ENCODE assay signal across 10 cellular contexts in the genomic region with DNA sequence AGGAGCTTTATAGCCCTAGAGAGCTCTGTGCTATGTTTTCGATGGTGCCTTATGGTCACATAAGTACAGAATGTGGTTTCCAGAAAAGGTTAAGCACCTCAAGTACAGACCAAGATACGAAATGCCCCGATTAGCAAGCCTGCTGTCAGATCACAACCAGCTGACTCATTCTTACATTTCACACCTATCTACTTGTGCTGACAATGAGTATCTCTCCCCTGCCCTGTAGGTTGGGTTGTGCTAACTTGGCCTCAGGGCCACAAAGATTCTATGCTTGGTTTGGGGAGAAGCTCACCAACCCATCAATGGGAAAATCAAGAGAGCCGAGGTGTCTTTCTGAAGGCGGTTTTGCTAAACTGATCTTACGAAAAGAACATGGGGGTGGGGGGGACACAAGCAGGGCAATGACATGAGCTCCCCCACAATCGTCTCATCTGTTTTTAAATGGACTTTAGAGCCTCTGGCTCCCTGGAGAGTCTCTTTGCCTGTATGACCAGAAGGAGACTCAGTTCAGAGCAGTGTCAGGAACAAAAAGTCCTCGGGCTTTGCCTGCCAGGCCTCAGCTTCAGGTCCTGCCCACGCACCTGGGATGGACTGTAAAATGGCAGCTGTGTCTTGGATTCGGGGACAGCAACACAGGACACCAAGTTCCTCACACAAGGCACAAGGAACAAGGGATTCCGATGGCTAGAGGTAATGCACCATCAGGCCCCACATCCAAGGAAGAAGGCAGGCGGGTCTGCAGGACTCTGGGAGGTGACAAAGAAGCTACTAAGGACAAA. TPM values are rescaled to one million over a fixed set of nuclear protein-coding genes. Genes with fewer than 3 reads are reported as not detected.
DNase-seq lines count a peak whose midpoint lies in the region; ATAC-seq and TF ChIP-seq lines count a peak whose summit lies in the region.
"Had no signal": no experiment of that assay in that cellular context is flagged by ENCODE, and none has a peak within 500 bp of the region (broad histone marks: within the 10 kb centered on the region; RNA-seq: fewer than 3 reads in every experiment).

No MANE protein-coding gene starts in this region.

- peak; percentile 34 to 48 for DNase-seq in activated CD4-positive, alpha-beta T cell treated with anti-CD3 and anti-CD28 coated beads for 24 hours (ENCODE audit: low read depth in 2 of 2)
- DNase-seq in activated CD4-positive, alpha-beta T cell treated with anti-CD3 and anti-CD28 coated beads, Interleukin-2, amount 50 U/mL, for 1 hour, result no peak
- peak; percentile 68 for DNase-seq in activated naive CD8-positive, alpha-beta T cell treated with anti-CD3 and anti-CD28 coated beads for 36 hours
- DNase-seq in stimulated activated CD4-positive, alpha-beta T cell treated with anti-CD3 and anti-CD28 coated beads, Interleukin-12 subunit alpha, Interleukin-12 subunit beta, amount 100 ng/mL, for 48 hours (ENCODE audit: low read depth in 2 of 3, low spot score in 1 of 3), result peak; percentile 53 to 62 (median 59)
- DNase-seq in midbrain (lab: John Stamatoyannopoulos, UW) (no peak), SKM-1 treated with dmso at 0.1 percent for 144 hours (lab: John Stamatoyannopoulos, UW; ENCODE audit: unreplicated experiment) (no peak), Caco-2 (no peak)

- intact Hi-C loops in Caco-2 (cut with micrococcal nuclease; ENCODE audit: unreplicated experiment), result no loop called here

- peak overlapping the region; percentile 75 for H3K27ac Mint-ChIP-seq in activated naive CD8-positive, alpha-beta T cell treated with anti-CD3 and anti-CD28 coated beads for 36 hours
- no peak overlapping the region for H3K27ac Mint-ChIP-seq in Caco-2 (ENCODE audit: unreplicated experiment)

- H3K36me3 ChIP-seq in Caco-2 (ENCODE audit: control insufficient read depth, insufficient read depth, low read length), result no peaks in the 10 kb centered on the region
- H3K36me3 ChIP-seq: SJSA1 had no signal

- H3K4me1 Mint-ChIP-seq in activated naive CD8-positive, alpha-beta T cell treated with anti-CD3 and anti-CD28 coated beads for 36 hours, result peaks cover 65% of the 10 kb centered on the region
- no peaks in the 10 kb centered on the region for H3K4me1 Mint-ChIP-seq in Caco-2 (ENCODE audit: low read depth, unreplicated experiment)

- POLR2A ChIA-PET in Caco-2 (lab: Charles Lee), result no interaction called here

- H3K9me3 Mint-ChIP-seq in activated naive CD8-positive, alpha-beta T cell treated with anti-CD3 and anti-CD28 coated beads for 36 hours, result no peaks in the 10 kb centered on the region
- H3K9me3 Mint-ChIP-seq in Caco-2 (ENCODE audit: unreplicated experiment), result no peaks in the 10 kb centered on the region

- no peaks in the 10 kb centered on the region for H3K9me3 ChIP-seq in Caco-2
- H3K9me3 ChIP-seq: A549, SJSA1 had no signal

- CTCF ChIA-PET in Caco-2 (lab: Charles Lee), result no interaction called here

- no TSS peak for BruUV-seq in Caco-2 (replicated peaks; lab: Mats Ljungman, UMichigan)

- H3K36me3 Mint-ChIP-seq in activated naive CD8-positive, alpha-beta T cell treated with anti-CD3 and anti-CD28 coated beads for 36 hours, result peaks cover 15% of the 10 kb centered on the region
- no peaks in the 10 kb centered on the region for H3K36me3 Mint-ChIP-seq in Caco-2 (ENCODE audit: insufficient read depth, unreplicated experiment)

- no peaks in the 10 kb centered on the region for H3K4me1 ChIP-seq in Caco-2
- H3K4me1 ChIP-seq: A549, SJSA1 had no signal

- no peak overlapping the region for H3K4me3 ChIP-seq in Caco-2 (ENCODE audit: low read depth, low read length)
- H3K4me3 ChIP-seq: A549, SJSA1 had no signal

- no peak overlapping the region for H3K4me3 Mint-ChIP-seq in activated naive CD8-positive, alpha-beta T cell treated with anti-CD3 and anti-CD28 coated beads for 36 hours
- no peak overlapping the region for H3K4me3 Mint-ChIP-seq in Caco-2 (ENCODE audit: unreplicated experiment)

- no peaks in the 10 kb centered on the region for H3K27me3 ChIP-seq in Caco-2 (replicated peaks; ENCODE audit: control insufficient read depth, insufficient read depth, low read length)
- H3K27me3 ChIP-seq: SJSA1 had no signal

- ATAC-seq in HG03460 (IDR thresholded peaks at IDR 0.05; ENCODE audit: unreplicated experiment), result peak; percentile 90
- ATAC-seq: A549 had no signal

- H3K27me3 Mint-ChIP-seq in activated naive CD8-positive, alpha-beta T cell treated with anti-CD3 and anti-CD28 coated beads for 36 hours, result no peaks in the 10 kb centered on the region
- H3K27me3 Mint-ChIP-seq in Caco-2 (ENCODE audit: insufficient read depth, unreplicated experiment), result no peaks in the 10 kb centered on the region

- no peak for TF ChIP-seq CTCF in Caco-2 (IDR thresholded peaks at IDR 0.05; ENCODE audit: insufficient read depth in 1 of 2, low read depth in 1 of 2, low read length in 1 of 2, severe bottlenecking in 1 of 2, unreplicated experiment in 1 of 2)

RNA-seq across cellular contexts. Expression of a gene that starts 55.1 kb away (rescaled TPM):
- total RNA-seq in activated naive CD8-positive, alpha-beta T cell treated with anti-CD3 and anti-CD28 coated beads for 36 hours, result 1 to 10 TPM; 8.7 to 9.6 TPM
- total RNA-seq in Caco-2 (2022), result 13.6 and 13.7 TPM in 2 replicates

Comparison
In these comparisons a context has a peak if more than half of its experiments do, and no peak if none do; other contexts are left out.
1. DNase-seq: peak in activated CD4-positive, alpha-beta T cell treated with anti-CD3 and anti-CD28 coated beads for 24 hours (2 of 2), activated naive CD8-positive, alpha-beta T cell treated with anti-CD3 and anti-CD28 coated beads for 36 hours (single experiment) and stimulated activated CD4-positive, alpha-beta T cell treated with anti-CD3 and anti-CD28 coated beads, Interleukin-12 subunit alpha, Interleukin-12 subunit beta, amount 100 ng/mL, for 48 hours (3 of 3); none in activated CD4-positive, alpha-beta T cell treated with anti-CD3 and anti-CD28 coated beads, Interleukin-2, amount 50 U/mL, for 1 hour (single experiment), midbrain (single experiment), SKM-1 treated with dmso at 0.1 percent for 144 hours (single experiment) and Caco-2 (0 of 2).